ENCODE assay signal across 8 cellular contexts in the genomic region with DNA sequence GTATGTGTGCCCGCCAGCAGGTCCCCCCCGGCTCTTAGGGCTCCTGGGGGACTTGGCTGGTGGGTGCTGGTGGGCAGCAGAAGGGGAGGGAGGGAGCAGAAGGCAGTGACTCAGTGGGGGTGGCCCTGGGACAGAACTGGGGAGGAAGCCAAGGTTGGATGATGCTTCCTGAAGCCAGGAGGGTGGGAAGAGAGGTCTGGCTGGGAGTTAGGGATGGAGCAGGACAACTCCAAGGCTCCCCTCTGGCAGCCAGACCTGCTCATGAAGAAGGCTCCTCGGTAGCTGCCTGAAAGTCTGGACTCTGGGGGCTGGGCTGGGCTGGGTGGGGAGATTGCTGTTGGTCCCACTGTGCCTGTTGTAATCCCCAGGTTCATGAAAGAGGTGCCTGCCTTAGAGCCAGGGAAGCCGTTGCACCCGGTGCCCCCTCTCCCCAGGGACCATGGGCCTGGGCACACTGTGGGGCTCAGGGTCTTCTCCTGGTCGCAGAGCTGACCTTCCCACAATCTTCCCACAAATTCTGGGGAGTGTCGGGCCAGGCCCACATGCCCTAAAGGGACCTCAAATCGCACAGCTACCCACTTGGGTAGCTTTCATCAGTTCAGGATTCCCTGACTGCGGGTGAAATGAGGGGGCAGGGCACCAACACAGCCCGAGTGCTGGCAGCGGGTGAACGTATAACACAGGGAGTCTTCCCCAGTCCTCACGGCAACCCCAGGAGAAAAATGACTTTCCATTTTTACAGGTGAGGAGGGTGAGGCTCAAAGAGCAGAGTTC. TPM values are rescaled to one million over a fixed set of nuclear protein-coding genes. Genes with fewer than 3 reads are reported as not detected.
DNase-seq lines count a peak whose midpoint lies in the region; ATAC-seq and TF ChIP-seq lines count a peak whose summit lies in the region.

No MANE protein-coding gene starts in this region.

- CTCF ChIA-PET in activated CD4-positive, alpha-beta T cell treated with anti-CD3 and anti-CD28 coated beads, Interleukin-2, amount 10 ng/mL, durations not matched to agents 7 days and 5 days (lab: Charles Lee), result interaction anchor here (0.6 to 2.0 kb wide), 12 partner anchors 10 to 142 kb away, joined by 3 to 10 read pairs (median 3); partner anchors contain the start of gene FHOD1

- H3K36me3 ChIP-seq in gastroesophageal sphincter (peaks cover 0 to 15% of the 10 kb centered on the region in 2 donors), skeletal muscle satellite cell (ENCODE audit: insufficient read depth, low read length) (no peaks in the 10 kb centered on the region)

- peaks cover 15% of the 10 kb centered on the region for H3K36me3 Mint-ChIP-seq in activated CD4-positive, alpha-beta T cell treated with anti-CD3 and anti-CD28 coated beads, Interleukin-2, amount 10 ng/mL, durations not matched to agents 7 days and 5 days (ENCODE audit: low read depth)

- peaks cover 17% of the 10 kb centered on the region for H3K4me1 Mint-ChIP-seq in activated CD4-positive, alpha-beta T cell treated with anti-CD3 and anti-CD28 coated beads, Interleukin-2, amount 10 ng/mL, durations not matched to agents 7 days and 5 days

- peak overlapping the region; percentile 53 for H3K4me2 ChIP-seq in skeletal muscle satellite cell (ENCODE audit: low read length)

- H3K4me3 ChIP-seq in gastroesophageal sphincter (peak overlapping the region; percentile 39 to 72), skeletal muscle satellite cell (ENCODE audit: low read length) (peak overlapping the region; percentile 65)

- H3K9me3 Mint-ChIP-seq in activated CD4-positive, alpha-beta T cell treated with anti-CD3 and anti-CD28 coated beads, Interleukin-2, amount 10 ng/mL, durations not matched to agents 7 days and 5 days, result no peaks in the 10 kb centered on the region

- no peak for TF ChIP-seq CTCF in gastroesophageal sphincter (IDR thresholded peaks at IDR 0.05)

- H3K27ac ChIP-seq in gastroesophageal sphincter, result peak overlapping the region in 3 of 4 donors; percentile 63 to 72 (median 71)

- peak overlapping the region; percentile 78 for H3K4me3 Mint-ChIP-seq in activated CD4-positive, alpha-beta T cell treated with anti-CD3 and anti-CD28 coated beads, Interleukin-2, amount 10 ng/mL, durations not matched to agents 7 days and 5 days

- WGBS in gastroesophageal sphincter (ENCODE audit: low coverage in 1 of 2), 2 donors, result no CpG with 5 or more reads among the region's 13 CpGs

- peak overlapping the region; percentile 89 for H3K27ac Mint-ChIP-seq in activated CD4-positive, alpha-beta T cell treated with anti-CD3 and anti-CD28 coated beads, Interleukin-2, amount 10 ng/mL, durations not matched to agents 7 days and 5 days

- ATAC-seq in gastroesophageal sphincter (no peak), GM19035 (IDR thresholded peaks at IDR 0.05; ENCODE audit: unreplicated experiment) (no peak)

- no peaks in the 10 kb centered on the region for H3K9me3 ChIP-seq in gastroesophageal sphincter
- no peaks in the 10 kb centered on the region for H3K9me3 ChIP-seq in skeletal muscle satellite cell (replicated peaks; ENCODE audit: low read length)

- no peaks in the 10 kb centered on the region for H3K27me3 Mint-ChIP-seq in activated CD4-positive, alpha-beta T cell treated with anti-CD3 and anti-CD28 coated beads, Interleukin-2, amount 10 ng/mL, durations not matched to agents 7 days and 5 days

- TF ChIP-seq EP300 in gastroesophageal sphincter (IDR thresholded peaks at IDR 0.05), result no peak

- peak overlapping the region; percentile 41 for H3K9ac ChIP-seq in skeletal muscle satellite cell (ENCODE audit: low read depth, low read length)

- no peaks in the 10 kb centered on the region for H3K27me3 ChIP-seq in gastroesophageal sphincter
- H3K27me3 ChIP-seq in skeletal muscle satellite cell (ENCODE audit: control insufficient read depth, insufficient read depth, low read length), result no peaks in the 10 kb centered on the region

- H3K4me1 ChIP-seq in gastroesophageal sphincter (peaks cover 0 to 27% (median 11%) of the 10 kb centered on the region in 3 donors), skeletal muscle satellite cell (ENCODE audit: control insufficient read depth, insufficient read depth, low read length) (peaks cover 31% of the 10 kb centered on the region)

- POLR2A ChIA-PET in activated CD4-positive, alpha-beta T cell treated with anti-CD3 and anti-CD28 coated beads, Interleukin-2, amount 10 ng/mL, durations not matched to agents 7 days and 5 days (lab: Charles Lee), result no interaction called here

- TF ChIP-seq POLR2A in gastroesophageal sphincter (IDR thresholded peaks at IDR 0.05), result no peak

- DNase-seq in activated CD4-positive, alpha-beta T cell treated with anti-CD3 and anti-CD28 coated beads, Interleukin-2, amount 10 ng/mL, durations not matched to agents 7 days and 5 days, result no peak
- DNase-seq in activated CD4-positive, alpha-beta T cell treated with anti-CD3 and anti-CD28 coated beads, Interleukin-2, amount 50 U/mL, for 4 hours, result no peak
- DNase-seq in T1000 (lab: John Stamatoyannopoulos, UW) (peak; percentile 50), SKM-1 (lab: John Stamatoyannopoulos, UW; ENCODE audit: unreplicated experiment) (no peak), ecto neural progenitor cell (ENCODE audit: low spot score) (no peak)

RNA-seq across cellular contexts. Expression of gene PLEKHG4, which starts 1.1 kb away (rescaled TPM):
- 10 to 100 TPM; 15.7 TPM for total RNA-seq in activated CD4-positive, alpha-beta T cell treated with anti-CD3 and anti-CD28 coated beads, Interleukin-2, amount 10 ng/mL, durations not matched to agents 7 days and 5 days
- total RNA-seq in gastroesophageal sphincter, result 10 to 100 TPM in 1 of 4 donors, 1 to 10 TPM in 3; 3.0 to 14.4 (median 6.1) TPM
- total RNA-seq in skeletal muscle satellite cell (2012; rRNA removed), result 40.1 and 45.9 TPM in 2 replicates

RNA-seq across cellular contexts. Expression of gene SLC9A5, which starts 29.4 kb away (rescaled TPM):
- total RNA-seq in activated CD4-positive, alpha-beta T cell treated with anti-CD3 and anti-CD28 coated beads, Interleukin-2, amount 10 ng/mL, durations not matched to agents 7 days and 5 days, result 1 to 10 TPM; 1.5 to 2.0 TPM
- under 1 TPM; 0.13 to 0.93 (median 0.21) TPM for total RNA-seq in gastroesophageal sphincter
- 1.5 and 2.3 TPM in 2 replicates for total RNA-seq in skeletal muscle satellite cell (2012; rRNA removed)

RNA-seq across cellular contexts. Expression of gene FHOD1, which starts 30.9 kb away (rescaled TPM):
- total RNA-seq in activated CD4-positive, alpha-beta T cell treated with anti-CD3 and anti-CD28 coated beads, Interleukin-2, amount 10 ng/mL, durations not matched to agents 7 days and 5 days, result 10 to 100 TPM; 59.2 to 62.0 TPM
- 10 to 100 TPM in 3 of 4 donors, 1 to 10 TPM in 1; 9.7 to 15.5 (median 12.9) TPM for total RNA-seq in gastroesophageal sphincter
- total RNA-seq in skeletal muscle satellite cell (2012; rRNA removed), result 48.4 and 54.2 TPM in 2 replicates

RNA-seq across cellular contexts. Expression of gene KCTD19, which starts 48.4 kb away (rescaled TPM):
- not detected for total RNA-seq in activated CD4-positive, alpha-beta T cell treated with anti-CD3 and anti-CD28 coated beads, Interleukin-2, amount 10 ng/mL, durations not matched to agents 7 days and 5 days
- total RNA-seq in gastroesophageal sphincter, result under 1 TPM in 2 of 4 donors, not detected in 2; 0.13 to 0.19 TPM
- not detected in 2 replicates for total RNA-seq in skeletal muscle satellite cell (2012; rRNA removed)

RNA-seq across cellular contexts. Expression of gene LRRC36, which starts 48.4 kb away (rescaled TPM):
- total RNA-seq in activated CD4-positive, alpha-beta T cell treated with anti-CD3 and anti-CD28 coated beads, Interleukin-2, amount 10 ng/mL, durations not matched to agents 7 days and 5 days, result not detected
- under 1 TPM in 1 of 4 donors, not detected in 3; 0.27 TPM for total RNA-seq in gastroesophageal sphincter
- total RNA-seq in skeletal muscle satellite cell (2012; rRNA removed), result under 0.01 TPM in 1 of 2 replicates, not detected in the other
